ENCODE assay signal across 8 cellular contexts in genomic region chr3:52769786-52770445, GRCh38. TPM values are rescaled to one million over a fixed set of nuclear protein-coding genes. Genes with fewer than 3 reads are reported as not detected.
DNase-seq lines count a peak whose midpoint lies in the region; TF ChIP-seq lines count a peak whose summit lies in the region.

No MANE protein-coding gene starts in this region.

- DNase-seq in LHCN-M2 (ENCODE audit: low read depth) (peak; percentile 9), breast epithelium (ENCODE audit: low spot score in 2 of 2) (no peak), mesothelial cell of epicardium (ENCODE audit: low spot score in 2 of 2, unreplicated experiment in 2 of 2) (no peak), NCI-H2196 (lab: John Stamatoyannopoulos, UW; ENCODE audit: unreplicated experiment) (no peak), substantia nigra (lab: John Stamatoyannopoulos, UW) (no peak), SKM-1 (lab: John Stamatoyannopoulos, UW; ENCODE audit: unreplicated experiment) (no peak)
- no peak for DNase-seq in central memory CD4-positive, alpha-beta T cell

- H3K4me1 Mint-ChIP-seq in mesothelial cell of epicardium: peaks cover 13% of the 10 kb centered on the region

- no peaks in the 10 kb centered on the region for H3K9me3 ChIP-seq in breast epithelium

- H3K27me3 ChIP-seq in breast epithelium: no peaks in the 10 kb centered on the region

- intact Hi-C loops in breast epithelium (cut with DNase I; ENCODE audit: low total_unique reads): no loop called here

- H3K27ac ChIP-seq in C4-2B: peak overlapping the region; percentile 75
- no peak overlapping the region for H3K27ac ChIP-seq in breast epithelium
- no peak overlapping the region for H3K27ac ChIP-seq in substantia nigra (ENCODE audit: low read depth, low read length, poor library complexity, severe bottlenecking)

- peak overlapping the region; percentile 90 for H3K27ac Mint-ChIP-seq in mesothelial cell of epicardium

- no peaks in the 10 kb centered on the region for H3K36me3 ChIP-seq in breast epithelium

- peak overlapping the region; percentile 90 to 98 (median 91) for H3K4me3 ChIP-seq in breast epithelium

- H3K4me3 Mint-ChIP-seq in mesothelial cell of epicardium: peak overlapping the region; percentile 94

- no peaks in the 10 kb centered on the region for H3K27me3 Mint-ChIP-seq in mesothelial cell of epicardium (ENCODE audit: low read depth)

- no peak for TF ChIP-seq POLR2A in breast epithelium (IDR thresholded peaks at IDR 0.05)

- H3K9me3 Mint-ChIP-seq in mesothelial cell of epicardium: no peaks in the 10 kb centered on the region

- TF ChIP-seq CTCF in C4-2B (conservative IDR thresholded peaks at IDR 0.05) (no peak), breast epithelium (IDR thresholded peaks at IDR 0.05) (no peak), mesothelial cell of epicardium (IDR thresholded peaks at IDR 0.05; ENCODE audit: unreplicated experiment) (no peak)

- peaks cover 0 to 9% of the 10 kb centered on the region in 2 donors for H3K4me1 ChIP-seq in breast epithelium

- peaks cover 14% of the 10 kb centered on the region for H3K36me3 Mint-ChIP-seq in mesothelial cell of epicardium

RNA-seq across cellular contexts. Expression of gene NEK4, which starts 0.8 kb away (rescaled TPM):
- total RNA-seq in LHCN-M2 (2014; rRNA removed): 20.4 and 26.7 TPM in 2 replicates
- 5.9 TPM for polyA plus RNA-seq in LHCN-M2 (2012)
- 10 to 100 TPM; 16.5 to 32.4 (median 30.0) TPM for total RNA-seq in breast epithelium
- total RNA-seq in mesothelial cell of epicardium: 32.3 to 33.5 TPM (median 32.9 TPM) in 3 replicates

RNA-seq across cellular contexts. Expression of gene ITIH1, which starts 7.5 kb away (rescaled TPM):
- total RNA-seq in LHCN-M2 (2014; rRNA removed) (not detected in 2 replicates), breast epithelium (under 1 TPM in 2 of 3 donors, not detected in 1; 0.32 to 0.33 TPM), mesothelial cell of epicardium (not detected in 3 replicates)
- not detected for polyA plus RNA-seq in LHCN-M2 (2012)

RNA-seq across cellular contexts. Expression of gene ITIH3, which starts 24.7 kb away (rescaled TPM):
- total RNA-seq in LHCN-M2 (2014; rRNA removed) (not detected in 2 replicates), breast epithelium (1 to 10 TPM in 1 of 3 donors, under 1 TPM in 2; 0.64 to 6.6 (median 0.88) TPM), mesothelial cell of epicardium (22.4 to 25.0 TPM (median 23.1 TPM) in 3 replicates)
- 4.6 TPM for polyA plus RNA-seq in LHCN-M2 (2012)
